In the genomic region with DNA sequence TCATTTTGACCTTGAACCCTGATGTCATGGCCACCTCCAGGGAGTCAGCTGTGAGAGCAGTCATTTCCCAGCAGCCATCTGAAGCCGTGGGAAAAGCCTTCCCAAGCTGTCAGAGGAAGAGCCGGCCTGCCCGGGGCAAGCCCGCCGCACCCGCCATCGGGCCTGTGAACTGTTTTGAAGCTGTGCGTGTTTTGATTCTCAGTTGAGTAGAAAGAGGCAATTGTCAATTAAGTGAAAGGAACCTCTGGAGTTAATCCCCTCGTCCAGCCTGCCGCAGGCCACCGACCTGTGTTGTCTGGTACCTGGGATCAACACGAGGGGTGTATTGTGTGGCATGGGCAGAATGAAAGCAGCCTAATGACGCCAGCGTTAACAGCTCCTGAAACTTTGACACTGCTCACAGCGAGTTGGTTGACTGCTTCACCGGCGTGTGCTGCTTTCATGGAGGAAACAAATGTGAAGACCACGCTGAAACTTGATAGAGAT, we compare ENCODE assay signal across 23 cellular contexts.
"Had no signal": no experiment of that assay in that cellular context is flagged by ENCODE, and none has a peak within 500 bp of the region (broad histone marks: within the 10 kb centered on the region; RNA-seq: fewer than 3 reads in every experiment).

No MANE protein-coding gene starts in this region.

- H3K4me3 Mint-ChIP-seq: immature natural killer cell; nephron; stimulated activated naive B cell treated with anti-CD40 and anti-IgM and Interleukin-4, amounts not matched to agents 10 μg/mL and 1 μg/mL and 100 μg/mL, for 72 hours; stimulated activated naive CD8-positive, alpha-beta T cell treated with anti-CD3 and anti-CD28 coated beads, Interleukin-15, amount 100 ng/mL, for 72 hours had no signal

- ATAC-seq: gastrocnemius medialis; left cardiac atrium; left ventricle myocardium superior; pancreas; right lobe of liver; stimulated activated naive B cell treated with anti-CD40 and anti-IgM and Interleukin-4, amounts not matched to agents 10 μg/mL and 1 μg/mL and 100 μg/mL, for 72 hours; stimulated activated naive CD8-positive, alpha-beta T cell treated with anti-CD3 and anti-CD28 coated beads, Interleukin-15, amount 100 ng/mL, for 72 hours had no signal

- H3K27me3 ChIP-seq: esophagus muscularis mucosa, gastrocnemius medialis, heart right ventricle, pancreas, right lobe of liver, testis, tibial nerve had no signal

- H3K4me1 Mint-ChIP-seq: immature natural killer cell; naive B cell; nephron; stimulated activated naive B cell treated with anti-CD40 and anti-IgM and Interleukin-4, amounts not matched to agents 10 μg/mL and 1 μg/mL and 100 μg/mL, for 72 hours; stimulated activated naive CD8-positive, alpha-beta T cell treated with anti-CD3 and anti-CD28 coated beads, Interleukin-15, amount 100 ng/mL, for 72 hours had no signal

- H3K4me3 ChIP-seq: esophagus muscularis mucosa, gastrocnemius medialis, heart right ventricle, lung, pancreas, right lobe of liver, testis, tibial nerve had no signal

- H3K4me1 ChIP-seq: gastrocnemius medialis, heart right ventricle, pancreas, right lobe of liver, testis, tibial nerve had no signal

- DNase-seq: effector memory CD4-positive, alpha-beta T cell; gastrocnemius medialis; heart right ventricle; immature natural killer cell; kidney; left cardiac atrium; left ventricle myocardium superior; mesenchymal stem cell; naive B cell; nucleus accumbens; right lobe of liver; stimulated activated CD4-positive, alpha-beta T cell treated with anti-CD3 and anti-CD28 coated beads, Interleukin-2, amount 100 ng/mL, for 24 hours; stimulated activated CD4-positive, alpha-beta T cell treated with anti-CD3 and anti-CD28 coated beads, Interleukin-4, amount 100 ng/mL, for 4 hours; stimulated activated naive B cell treated with anti-CD40 and anti-IgM and Interleukin-4, amounts not matched to agents 10 μg/mL and 1 μg/mL and 100 μg/mL, for 72 hours; stimulated activated naive CD8-positive, alpha-beta T cell treated with anti-CD3 and anti-CD28 coated beads, Interleukin-15, amount 100 ng/mL, for 72 hours; testis had no signal

- H3K27ac Mint-ChIP-seq: immature natural killer cell; naive B cell; nephron; progenitor cell of endocrine pancreas; stimulated activated naive B cell treated with anti-CD40 and anti-IgM and Interleukin-4, amounts not matched to agents 10 μg/mL and 1 μg/mL and 100 μg/mL, for 72 hours had no signal

- H3K27me3 Mint-ChIP-seq: naive B cell; progenitor cell of endocrine pancreas; stimulated activated naive B cell treated with anti-CD40 and anti-IgM and Interleukin-4, amounts not matched to agents 10 μg/mL and 1 μg/mL and 100 μg/mL, for 72 hours; stimulated activated naive CD8-positive, alpha-beta T cell treated with anti-CD3 and anti-CD28 coated beads, Interleukin-15, amount 100 ng/mL, for 72 hours had no signal

- H3K9me3 Mint-ChIP-seq: immature natural killer cell; nephron; stimulated activated naive B cell treated with anti-CD40 and anti-IgM and Interleukin-4, amounts not matched to agents 10 μg/mL and 1 μg/mL and 100 μg/mL, for 72 hours; stimulated activated naive CD8-positive, alpha-beta T cell treated with anti-CD3 and anti-CD28 coated beads, Interleukin-15, amount 100 ng/mL, for 72 hours had no signal

- H3K36me3 Mint-ChIP-seq: naive B cell; stimulated activated naive B cell treated with anti-CD40 and anti-IgM and Interleukin-4, amounts not matched to agents 10 μg/mL and 1 μg/mL and 100 μg/mL, for 72 hours had no signal

- H3K9me3 ChIP-seq: esophagus muscularis mucosa, gastrocnemius medialis, heart right ventricle, pancreas, right lobe of liver, testis, tibial nerve had no signal

- H3K27ac ChIP-seq: epithelial cell of prostate, esophagus muscularis mucosa, gastrocnemius medialis, heart right ventricle, pancreas, right lobe of liver, testis had no signal
